28 cellular contexts compared by ENCODE assay signal in genomic region chr9:117424291-117424690, GRCh38.
"Had no signal": no experiment of that assay in that cellular context is flagged by ENCODE, and none has a peak within 500 bp of the region (broad histone marks: within the 10 kb centered on the region; RNA-seq: fewer than 3 reads in every experiment).

No MANE protein-coding gene starts in this region.

- H3K27me3 ChIP-seq: colonic mucosa had no signal

- ATAC-seq: effector memory CD8-positive, alpha-beta T cell; esophagus mucosa; foreskin keratinocyte; gastrocnemius medialis; gastroesophageal sphincter; heart left ventricle; heart right ventricle had no signal

- DNase-seq: colonic mucosa; cortex of kidney; dermis blood vessel endothelial cell; dorsolateral prefrontal cortex; effector CD4-positive, alpha-beta T cell; effector CD8-positive, alpha-beta T cell; effector memory CD4-positive, alpha-beta T cell; effector memory CD8-positive, alpha-beta T cell; endodermal cell; erythroblast; esophagus squamous epithelium; foreskin fibroblast; foreskin keratinocyte; foreskin melanocyte; gastrocnemius medialis; glutamatergic neuron; head of caudate nucleus; heart left ventricle; heart right ventricle had no signal

- H3K27ac ChIP-seq: colonic mucosa, coronary artery, dorsolateral prefrontal cortex, epithelial cell of prostate, esophagus muscularis mucosa, esophagus squamous epithelium, foreskin keratinocyte, gastrocnemius medialis, gastroesophageal sphincter, heart left ventricle, heart right ventricle had no signal

- FAIRE-seq: colon, endometrium, endothelial cell of umbilical vein, frontal cortex had no signal

- H3K9me3 ChIP-seq: colonic mucosa, esophagus muscularis mucosa, esophagus squamous epithelium, gastrocnemius medialis, gastroesophageal sphincter, heart left ventricle, heart right ventricle had no signal

- H3K36me3 ChIP-seq: colonic mucosa, esophagus muscularis mucosa, esophagus squamous epithelium, gastrocnemius medialis, gastroesophageal sphincter, heart left ventricle, heart right ventricle had no signal

- H3K4me3 ChIP-seq: colonic mucosa, coronary artery, dorsolateral prefrontal cortex, esophagus muscularis mucosa, esophagus squamous epithelium, gastrocnemius medialis, gastroesophageal sphincter, heart left ventricle, heart right ventricle had no signal

- H3K4me1 ChIP-seq: colonic mucosa, esophagus muscularis mucosa, esophagus squamous epithelium, foreskin keratinocyte, gastrocnemius medialis, gastroesophageal sphincter, heart left ventricle, heart right ventricle had no signal
